ENCODE assay signal across 22 cellular contexts in genomic region chr22:36274547-36274946, GRCh38. TPM values are rescaled to one million over a fixed set of nuclear protein-coding genes. Genes with fewer than 3 reads are reported as not detected.
A peak's percentile ranks its signal among the peaks of the same experiment; 100 is the strongest.
DNase-seq lines count a peak whose midpoint lies in the region; ATAC-seq, FAIRE-seq and TF ChIP-seq lines count a peak whose summit lies in the region.
"Had no signal": no experiment of that assay in that cellular context is flagged by ENCODE, and none has a peak within 500 bp of the region (broad histone marks: within the 10 kb centered on the region; RNA-seq: fewer than 3 reads in every experiment).

No MANE protein-coding gene starts in this region.

- no peak overlapping the region for H3K4me2 ChIP-seq in K562 (ENCODE audit: insufficient read depth, low read length)
- H3K4me2 ChIP-seq: A549 had no signal

- H3K27ac ChIP-seq in K562 (ENCODE audit: extremely low read depth, low read depth, low read length) (no peak overlapping the region), adrenal gland (no peak overlapping the region)
- H3K27ac ChIP-seq: A549 had no signal

- TF ChIP-seq POLR2A in K562 (conservative IDR thresholded peaks at IDR 0.05) (no peak), adrenal gland (IDR thresholded peaks at IDR 0.05) (no peak)

- in situ Hi-C loops in K562 (cut with MboI), result no loop called here

- FAIRE-seq in K562 (lab: Jason Lieb, UNC), result no peak
- FAIRE-seq: A549, GM12892, GM18507 had no signal

- no peaks in the 10 kb centered on the region for H3K36me3 ChIP-seq in K562 (ENCODE audit: control insufficient read depth, insufficient read depth, low read length)
- H3K36me3 ChIP-seq in adrenal gland (replicated peaks in 1 of 2), result no peaks in the 10 kb centered on the region

- H3K27me3 ChIP-seq in K562 (ENCODE audit: control insufficient read depth in 2 of 2, insufficient read depth in 2 of 2, low read length in 2 of 2) (no peaks in the 10 kb centered on the region), adrenal gland (no peaks in the 10 kb centered on the region)

- TF ChIP-seq CTCF in K562 (IDR thresholded peaks at IDR 0.05 in 2 of 3, conservative IDR thresholded peaks at IDR 0.05 in 1 of 3; ENCODE audit: insufficient read depth in 2 of 3, low read depth in 1 of 3, low read length in 3 of 3) (no peak), glutamatergic neuron (IDR thresholded peaks at IDR 0.05; ENCODE audit: partially characterized antibody, unreplicated experiment) (no peak), adrenal gland (IDR thresholded peaks at IDR 0.05) (no peak)

- no peaks in the 10 kb centered on the region for H3K27me3 Mint-ChIP-seq in activated naive CD4-positive, alpha-beta T cell treated with anti-CD3 and anti-CD28 coated beads, Interleukin-2, amount 10 ng/mL, durations not matched to agents 7 days and 5 days
- peaks cover 4% of the 10 kb centered on the region for H3K27me3 Mint-ChIP-seq in glutamatergic neuron (ENCODE audit: unreplicated experiment)

- H3K79me2 ChIP-seq in K562 (ENCODE audit: control insufficient read depth, insufficient read depth, low read length), result no peaks in the 10 kb centered on the region

- H3K4me1 ChIP-seq in K562 (replicated peaks in 1 of 2; ENCODE audit: control insufficient read depth in 2 of 2, insufficient read depth in 2 of 2, low read length in 2 of 2) (peaks cover 0 to 4% of the 10 kb centered on the region in 2 experiments; a peak in 2 of 5 replicates), adrenal gland (replicated peaks in 1 of 2) (peaks cover 0 to 8% of the 10 kb centered on the region in 2 donors)

- TF ChIP-seq EP300 in K562 (IDR thresholded peaks at IDR 0.05; ENCODE audit: low read length), result no peak

- no TSS peak for BruUV-seq in K562 (replicated peaks; lab: Mats Ljungman, UMichigan)

- peak overlapping the region; percentile 51; the same call in 1 of the 2 replicates for H2AFZ ChIP-seq in K562 (ENCODE audit: low read depth, low read length)

- H3K9me3 ChIP-seq in K562 (replicated peaks; ENCODE audit: control insufficient read depth, insufficient read depth, low read depth, low read length) (no peaks in the 10 kb centered on the region), adrenal gland (replicated peaks in 1 of 3) (no peaks in the 10 kb centered on the region)
- H3K9me3 ChIP-seq: A549 had no signal

- H4K20me1 ChIP-seq in K562 (replicated peaks; ENCODE audit: control insufficient read depth, insufficient read depth, low read length), result no peaks in the 10 kb centered on the region

- no peak overlapping the region for H3K27ac Mint-ChIP-seq in activated naive CD4-positive, alpha-beta T cell treated with anti-CD3 and anti-CD28 coated beads, Interleukin-2, amount 10 ng/mL, durations not matched to agents 7 days and 5 days
- peak overlapping the region; percentile 7 for H3K27ac Mint-ChIP-seq in glutamatergic neuron (ENCODE audit: unreplicated experiment)
- H3K27ac Mint-ChIP-seq: CD8-positive, alpha-beta T cell had no signal

- intact Hi-C loops in K562 (cut with micrococcal nuclease), result no loop called here
- intact Hi-C loops in adrenal gland (cut with DNase I), result no loop called here
- intact Hi-C loops in left cardiac atrium (cut with DNase I), result no loop called here

- peaks cover 6% of the 10 kb centered on the region for H3K36me3 Mint-ChIP-seq in activated naive CD4-positive, alpha-beta T cell treated with anti-CD3 and anti-CD28 coated beads, Interleukin-2, amount 10 ng/mL, durations not matched to agents 7 days and 5 days
- H3K36me3 Mint-ChIP-seq in glutamatergic neuron (ENCODE audit: unreplicated experiment), result peaks cover 10% of the 10 kb centered on the region

- CTCF ChIA-PET in activated naive CD4-positive, alpha-beta T cell treated with anti-CD3 and anti-CD28 coated beads, Interleukin-2, amount 10 ng/mL, durations not matched to agents 7 days and 5 days (lab: Charles Lee), result interaction anchor here (1.0 to 2.6 kb wide), 4 partner anchors 12 to 98 kb away, joined by 3 to 11 read pairs (median 3); no protein-coding TSS in a partner anchor
- CTCF ChIA-PET in K562 (lab: Yijun Ruan, JAX; ENCODE audit: low intra/inter-chr PET ratio), result interaction anchor here (0.6 kb wide), 1 partner anchor 645 kb away, joined by 3 read pairs; no protein-coding TSS in a partner anchor

- H3K9ac ChIP-seq in K562 (ENCODE audit: insufficient read depth in 1 of 2, low read depth in 2 of 2, low read length in 2 of 2), result no peak overlapping the region

- no peaks in the 10 kb centered on the region for H3K9me1 ChIP-seq in K562 (ENCODE audit: control insufficient read depth, insufficient read depth, low read length)

- H3K4me3 ChIP-seq in K562, result no peak overlapping the region
- no peak overlapping the region for H3K4me3 ChIP-seq in adrenal gland
- H3K4me3 ChIP-seq: A549 had no signal

- H3K4me3 Mint-ChIP-seq in activated naive CD4-positive, alpha-beta T cell treated with anti-CD3 and anti-CD28 coated beads, Interleukin-2, amount 10 ng/mL, durations not matched to agents 7 days and 5 days, result no peak overlapping the region
- no peak overlapping the region for H3K4me3 Mint-ChIP-seq in glutamatergic neuron (ENCODE audit: unreplicated experiment)
- H3K4me3 Mint-ChIP-seq: CD8-positive, alpha-beta T cell had no signal

- POLR2A ChIA-PET in K562 (lab: Yijun Ruan, JAX), result interaction anchor here (0.6 to 1.3 kb wide), 2 partner anchors 12 to 58 kb away, joined by 3 read pairs; no protein-coding TSS in a partner anchor

- ATAC-seq in K562 (no peak), left cardiac atrium (no peak)
- ATAC-seq: A549; CD8-positive, alpha-beta T cell had no signal

- H3K4me1 Mint-ChIP-seq in activated naive CD4-positive, alpha-beta T cell treated with anti-CD3 and anti-CD28 coated beads, Interleukin-2, amount 10 ng/mL, durations not matched to agents 7 days and 5 days, result peaks cover 41% of the 10 kb centered on the region
- H3K4me1 Mint-ChIP-seq in glutamatergic neuron (ENCODE audit: low read depth, unreplicated experiment), result no peaks in the 10 kb centered on the region

- no peak for TF ChIP-seq RAD21 in K562 (CRISPR knock-in tag; conservative IDR thresholded peaks at IDR 0.05 in 1 of 2, IDR thresholded peaks at IDR 0.05 in 1 of 2)

- WGBS in K562 (ENCODE audit: insufficient coverage, low coverage, missing lambda C conversion rate), result 21% methylated on average over 4 of the region's 5 CpGs
- WGBS in adrenal gland, 4 donors, result 77 to 83% (median 80%) methylated on average over 5 of the region's 5 CpGs

- peak; percentile 19 for DNase-seq in activated naive CD4-positive, alpha-beta T cell treated with anti-CD3 and anti-CD28 coated beads, Interleukin-2, amount 10 ng/mL, durations not matched to agents 7 days and 5 days
- no peak for DNase-seq in activated naive CD4-positive, alpha-beta T cell treated with Interleukin-2 at 50 U/mL for 16 hours
- DNase-seq in K562 (ENCODE audit: extremely low read depth in 1 of 4, low spot score in 3 of 4) (no peak), glutamatergic neuron (no peak), adrenal gland (no peak), 8988T (no peak), left cardiac atrium (no peak)
- DNase-seq in stimulated activated naive CD4-positive, alpha-beta T cell (lab: John Stamatoyannopoulos, UW), result no peak
- DNase-seq: Calu3; CD8-positive, alpha-beta T cell; DMS53; GOT3; KBM-7; NCI-H1105 treated with DMSO at 0.1 percent for 48 hours; NCI-H1694 treated with DMSO at 0.1 percent for 48 hours; NCI-H2107; NCI-H510A treated with DMSO at 0.1 percent for 48 hours; NCI-H774; SHP77 had no signal

- no peaks in the 10 kb centered on the region for H3K9me3 Mint-ChIP-seq in activated naive CD4-positive, alpha-beta T cell treated with anti-CD3 and anti-CD28 coated beads, Interleukin-2, amount 10 ng/mL, durations not matched to agents 7 days and 5 days
- peaks cover 2% of the 10 kb centered on the region for H3K9me3 Mint-ChIP-seq in glutamatergic neuron (ENCODE audit: unreplicated experiment)
- H3K9me3 Mint-ChIP-seq: CD8-positive, alpha-beta T cell had no signal

RNA-seq across cellular contexts. Expression of gene APOL1, which starts 21.6 kb away (rescaled TPM):
- 16.6 and 19.1 TPM in 2 replicates for total RNA-seq in K562 (2011; cell fraction: chromatin; rRNA removed; ENCODE audit: low replicate concordance)
- total RNA-seq in K562 (2011; cell fraction: nucleolus; rRNA removed), result 16.3 and 21.5 TPM in 2 replicates
- 19.4 and 21.1 TPM in 2 replicates for total RNA-seq in K562 (2011; cell fraction: nucleoplasm; rRNA removed)
- 5.8 TPM in 2 replicates for total RNA-seq in K562 (2014; rRNA removed)
- 3.5 and 4.1 TPM in 2 replicates for total RNA-seq in K562 (2014; rRNA removed; fragmentation: Illumina TruSeq; extraction: Trizol)
- total RNA-seq in K562 (2015; rRNA removed; fragmentation: Illumina TruSeq; extraction: Trizol), result 7.0 and 7.3 TPM in 2 replicates
- 8.1 and 9.0 TPM in 2 replicates for total RNA-seq in K562 (2021)
- 4.7 and 5.6 TPM in 2 replicates for polyA plus RNA-seq in K562 (2011; rRNA removed)
- polyA plus RNA-seq in K562 (2011; cell fraction: cytosol; rRNA removed), result 2.8 and 4.2 TPM in 2 replicates
- 7.4 and 14.5 TPM in 2 replicates for polyA plus RNA-seq in K562 (2011; cell fraction: nucleus; rRNA removed)
- 21.2 and 33.8 TPM in 2 replicates for polyA plus RNA-seq in K562 (2012)
- polyA plus RNA-seq in K562 (2014; fragmentation: Illumina TruSeq; extraction: Trizol), result 9.5 and 9.7 TPM in 2 replicates
- polyA plus RNA-seq in K562 (2014; fragmentation: Nextera tagmentation; extraction: Ambion mirVana), result 1 to 10 TPM; 2.5 to 4.2 TPM
- 5.3 and 6.9 TPM in 2 replicates for polyA plus RNA-seq in K562 (2014; rRNA removed)
- 4.9 and 5.3 TPM in 2 replicates for polyA minus RNA-seq in K562 (2011; rRNA and poly(A)+ RNA removed)
- 1.2 and 5.9 TPM in 2 replicates for polyA minus RNA-seq in K562 (2011; cell fraction: cytosol; rRNA and poly(A)+ RNA removed)
- 2.6 and 3.2 TPM in 2 replicates for polyA minus RNA-seq in K562 (2011; cell fraction: nucleus; rRNA and poly(A)+ RNA removed)
- total RNA-seq in glutamatergic neuron (ENCODE audit: unreplicated experiment), result not detected
- 10 to 100 TPM; 10.8 to 39.0 (median 31.3) TPM for total RNA-seq in adrenal gland
- 10 to 100 TPM; 19.9 to 21.2 (median 20.2) TPM for polyA plus RNA-seq in adrenal gland
- total RNA-seq in left cardiac atrium, result 10 to 100 TPM; 26.5 to 40.7 TPM

RNA-seq across cellular contexts. Expression of gene APOL2, which starts 35.2 kb away (rescaled TPM):
- total RNA-seq in K562 (2011; cell fraction: chromatin; rRNA removed; ENCODE audit: low replicate concordance), result 7.9 and 14.5 TPM in 2 replicates
- 9.6 and 11.0 TPM in 2 replicates for total RNA-seq in K562 (2011; cell fraction: nucleolus; rRNA removed)
- 11.5 and 15.8 TPM in 2 replicates for total RNA-seq in K562 (2011; cell fraction: nucleoplasm; rRNA removed)
- total RNA-seq in K562 (2014; rRNA removed), result 8.9 and 9.7 TPM in 2 replicates
- total RNA-seq in K562 (2014; rRNA removed; fragmentation: Illumina TruSeq; extraction: Trizol), result 9.3 and 10.6 TPM in 2 replicates
- total RNA-seq in K562 (2015; rRNA removed; fragmentation: Illumina TruSeq; extraction: Trizol), result 9.6 and 10.6 TPM in 2 replicates
- total RNA-seq in K562 (2021), result 9.7 and 10.6 TPM in 2 replicates
- 5.4 and 7.7 TPM in 2 replicates for polyA plus RNA-seq in K562 (2011; rRNA removed)
- polyA plus RNA-seq in K562 (2011; cell fraction: cytosol; rRNA removed), result 5.7 and 7.9 TPM in 2 replicates
- polyA plus RNA-seq in K562 (2011; cell fraction: nucleus; rRNA removed), result 7.8 and 12.8 TPM in 2 replicates
- polyA plus RNA-seq in K562 (2012), result 12.3 and 12.8 TPM in 2 replicates
- 8.9 and 9.4 TPM in 2 replicates for polyA plus RNA-seq in K562 (2014; fragmentation: Illumina TruSeq; extraction: Trizol)
- polyA plus RNA-seq in K562 (2014; fragmentation: Nextera tagmentation; extraction: Ambion mirVana), result 1 to 10 TPM; 2.7 to 6.8 TPM
- polyA plus RNA-seq in K562 (2014; rRNA removed), result 6.6 and 6.9 TPM in 2 replicates
- polyA minus RNA-seq in K562 (2011; rRNA and poly(A)+ RNA removed), result 7.8 and 13.2 TPM in 2 replicates
- 3.5 and 6.3 TPM in 2 replicates for polyA minus RNA-seq in K562 (2011; cell fraction: cytosol; rRNA and poly(A)+ RNA removed)
- polyA minus RNA-seq in K562 (2011; cell fraction: nucleus; rRNA and poly(A)+ RNA removed), result 2.4 and 3.6 TPM in 2 replicates
- total RNA-seq in glutamatergic neuron (ENCODE audit: unreplicated experiment), result not detected
- total RNA-seq in adrenal gland, result 10 to 100 TPM; 16.1 to 49.3 (median 40.0) TPM
- 10 to 100 TPM; 36.7 to 73.8 (median 49.2) TPM for polyA plus RNA-seq in adrenal gland
- 10 to 100 TPM; 43.8 to 43.9 TPM for total RNA-seq in left cardiac atrium
